1 cellular context compared by ENCODE assay signal in the genomic region with DNA sequence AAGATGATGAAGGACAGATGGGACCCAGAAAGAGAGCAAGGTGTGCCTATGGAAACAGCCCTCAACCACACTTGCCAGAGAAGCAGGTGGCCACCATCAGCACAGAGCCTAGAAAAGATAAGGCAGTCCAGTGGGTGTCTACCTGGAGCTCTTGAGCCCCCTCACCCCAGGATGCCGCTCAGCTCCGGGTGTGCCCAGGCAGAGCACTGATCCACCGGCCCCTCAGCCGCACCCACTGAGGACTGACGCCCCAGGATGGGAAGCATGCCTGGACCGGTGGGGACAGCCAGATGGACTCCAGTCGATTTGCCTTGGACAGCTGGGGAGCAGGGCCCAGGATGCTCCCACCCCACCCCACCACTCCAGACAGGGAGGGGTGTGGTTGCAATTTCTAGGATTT.
TF ChIP-seq lines count a peak whose summit lies in the region.

No MANE protein-coding gene starts in this region.

TF ChIP-seq in GM23338, 12 proteins besides CTCF, POLR2A, EP300 and RAD21 (continued from another document):
- TF ChIP-seq, protein P1, sequence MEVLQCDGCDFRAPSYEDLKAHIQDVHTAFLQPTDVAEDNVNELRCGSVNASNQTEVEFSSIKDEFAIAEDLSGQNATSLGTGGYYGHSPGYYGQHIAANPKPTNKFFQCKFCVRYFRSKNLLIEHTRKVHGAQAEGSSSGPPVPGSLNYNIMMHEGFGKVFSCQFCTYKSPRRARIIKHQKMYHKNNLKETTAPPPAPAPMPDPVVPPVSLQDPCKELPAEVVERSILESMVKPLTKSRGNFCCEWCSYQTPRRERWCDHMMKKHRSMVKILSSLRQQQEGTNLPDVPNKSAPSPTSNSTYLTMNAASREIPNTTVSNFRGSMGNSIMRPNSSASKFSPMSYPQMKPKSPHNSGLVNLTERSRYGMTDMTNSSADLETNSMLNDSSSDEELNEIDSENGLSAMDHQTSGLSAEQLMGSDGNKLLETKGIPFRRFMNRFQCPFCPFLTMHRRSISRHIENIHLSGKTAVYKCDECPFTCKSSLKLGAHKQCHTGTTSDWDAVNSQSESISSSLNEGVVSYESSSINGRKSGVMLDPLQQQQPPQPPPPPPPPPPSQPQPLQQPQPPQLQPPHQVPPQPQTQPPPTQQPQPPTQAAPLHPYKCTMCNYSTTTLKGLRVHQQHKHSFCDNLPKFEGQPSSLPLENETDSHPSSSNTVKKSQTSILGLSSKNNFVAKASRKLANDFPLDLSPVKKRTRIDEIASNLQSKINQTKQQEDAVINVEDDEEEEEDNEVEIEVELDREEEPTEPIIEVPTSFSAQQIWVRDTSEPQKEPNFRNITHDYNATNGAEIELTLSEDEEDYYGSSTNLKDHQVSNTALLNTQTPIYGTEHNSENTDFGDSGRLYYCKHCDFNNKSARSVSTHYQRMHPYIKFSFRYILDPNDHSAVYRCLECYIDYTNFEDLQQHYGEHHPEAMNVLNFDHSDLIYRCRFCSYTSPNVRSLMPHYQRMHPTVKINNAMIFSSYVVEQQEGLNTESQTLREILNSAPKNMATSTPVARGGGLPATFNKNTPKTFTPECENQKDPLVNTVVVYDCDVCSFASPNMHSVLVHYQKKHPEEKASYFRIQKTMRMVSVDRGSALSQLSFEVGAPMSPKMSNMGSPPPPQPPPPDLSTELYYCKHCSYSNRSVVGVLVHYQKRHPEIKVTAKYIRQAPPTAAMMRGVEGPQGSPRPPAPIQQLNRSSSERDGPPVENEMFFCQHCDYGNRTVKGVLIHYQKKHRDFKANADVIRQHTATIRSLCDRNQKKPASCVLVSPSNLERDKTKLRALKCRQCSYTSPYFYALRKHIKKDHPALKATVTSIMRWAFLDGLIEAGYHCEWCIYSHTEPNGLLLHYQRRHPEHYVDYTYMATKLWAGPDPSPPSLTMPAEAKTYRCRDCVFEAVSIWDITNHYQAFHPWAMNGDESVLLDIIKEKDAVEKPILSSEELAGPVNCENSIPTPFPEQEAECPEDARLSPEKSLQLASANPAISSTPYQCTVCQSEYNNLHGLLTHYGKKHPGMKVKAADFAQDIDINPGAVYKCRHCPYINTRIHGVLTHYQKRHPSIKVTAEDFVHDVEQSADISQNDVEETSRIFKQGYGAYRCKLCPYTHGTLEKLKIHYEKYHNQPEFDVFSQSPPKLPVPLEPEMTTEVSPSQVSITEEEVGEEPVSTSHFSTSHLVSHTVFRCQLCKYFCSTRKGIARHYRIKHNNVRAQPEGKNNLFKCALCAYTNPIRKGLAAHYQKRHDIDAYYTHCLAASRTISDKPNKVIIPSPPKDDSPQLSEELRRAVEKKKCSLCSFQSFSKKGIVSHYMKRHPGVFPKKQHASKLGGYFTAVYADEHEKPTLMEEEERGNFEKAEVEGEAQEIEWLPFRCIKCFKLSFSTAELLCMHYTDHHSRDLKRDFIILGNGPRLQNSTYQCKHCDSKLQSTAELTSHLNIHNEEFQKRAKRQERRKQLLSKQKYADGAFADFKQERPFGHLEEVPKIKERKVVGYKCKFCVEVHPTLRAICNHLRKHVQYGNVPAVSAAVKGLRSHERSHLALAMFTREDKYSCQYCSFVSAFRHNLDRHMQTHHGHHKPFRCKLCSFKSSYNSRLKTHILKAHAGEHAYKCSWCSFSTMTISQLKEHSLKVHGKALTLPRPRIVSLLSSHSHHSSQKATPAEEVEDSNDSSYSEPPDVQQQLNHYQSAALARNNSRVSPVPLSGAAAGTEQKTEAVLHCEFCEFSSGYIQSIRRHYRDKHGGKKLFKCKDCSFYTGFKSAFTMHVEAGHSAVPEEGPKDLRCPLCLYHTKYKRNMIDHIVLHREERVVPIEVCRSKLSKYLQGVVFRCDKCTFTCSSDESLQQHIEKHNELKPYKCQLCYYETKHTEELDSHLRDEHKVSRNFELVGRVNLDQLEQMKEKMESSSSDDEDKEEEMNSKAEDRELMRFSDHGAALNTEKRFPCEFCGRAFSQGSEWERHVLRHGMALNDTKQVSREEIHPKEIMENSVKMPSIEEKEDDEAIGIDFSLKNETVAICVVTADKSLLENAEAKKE (CRISPR knock-in tag; IDR thresholded peaks at IDR 0.05) = no peak
- TF ChIP-seq EZH2phosphoT487 (IDR thresholded peaks at IDR 0.05; ENCODE audit: unreplicated experiment) (no peak), STAT1 (IDR thresholded peaks at IDR 0.05; ENCODE audit: unreplicated experiment) (no peak), JUNB (IDR thresholded peaks at IDR 0.05; ENCODE audit: unreplicated experiment) (no peak), NANOG (IDR thresholded peaks at IDR 0.05; ENCODE audit: borderline replicate concordance) (no peak), CREB1 (CRISPR knock-in tag; IDR thresholded peaks at IDR 0.05; ENCODE audit: low read depth) (no peak), ZNF331 (CRISPR knock-in tag; IDR thresholded peaks at IDR 0.05; ENCODE audit: low read depth) (no peak), POLR2AphosphoS5 (IDR thresholded peaks at IDR 0.05; ENCODE audit: low read depth) (no peak), ETS1 (IDR thresholded peaks at IDR 0.05) (no peak), ZNF114 (CRISPR knock-in tag; IDR thresholded peaks at IDR 0.05) (no peak)
